Comparison of ENCODE assay signal across 1 cellular context in genomic region chr9:121564861-121565260, GRCh38.
TF ChIP-seq lines count a peak whose summit lies in the region.

No MANE protein-coding gene starts in this region.

TF ChIP-seq in IMR-90, 13 proteins besides CTCF, POLR2A, EP300 and RAD21 (continued from another document):
- no peak for TF ChIP-seq ELK1 (IDR thresholded peaks at IDR 0.05; ENCODE audit: borderline replicate concordance, low read depth, low read length)
- no peak for TF ChIP-seq MXI1 (IDR thresholded peaks at IDR 0.05; ENCODE audit: borderline replicate concordance, low read depth, low read length)
TF ChIP-seq in IMR-90: peak in this region for 0.
